Comparison of ENCODE assay signal across 25 cellular contexts in the genomic region with DNA sequence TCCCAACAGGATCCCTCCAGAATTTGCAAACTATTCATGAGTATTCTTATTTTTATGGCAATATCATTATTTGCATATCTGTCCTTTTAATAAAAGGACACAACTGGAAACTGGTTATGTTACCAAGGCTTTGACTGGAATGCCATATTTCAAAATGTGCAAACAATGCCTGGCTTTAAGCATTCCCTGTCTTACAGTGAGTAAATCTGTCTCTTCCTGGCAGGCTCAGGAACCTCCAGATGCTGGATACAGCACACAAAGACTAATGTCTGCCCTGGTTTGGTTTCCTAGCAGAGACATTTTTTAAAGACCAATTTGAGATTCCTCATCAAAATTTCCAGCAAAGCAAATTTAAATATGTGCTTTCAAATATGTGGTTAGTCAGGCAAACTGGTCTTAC. TPM values are rescaled to one million over a fixed set of nuclear protein-coding genes. Genes with fewer than 3 reads are reported as not detected.
DNase-seq lines count a peak whose midpoint lies in the region; ATAC-seq and TF ChIP-seq lines count a peak whose summit lies in the region.
"Had no signal": no experiment of that assay in that cellular context is flagged by ENCODE, and none has a peak within 500 bp of the region (broad histone marks: within the 10 kb centered on the region; RNA-seq: fewer than 3 reads in every experiment).

No MANE protein-coding gene starts in this region.

- peaks cover 15 to 47% of the 10 kb centered on the region in 2 donors for H3K36me3 Mint-ChIP-seq in stimulated activated naive B cell treated with anti-CD40 and anti-IgM and Interleukin-4, amounts not matched to agents 10 μg/mL and 1 μg/mL and 100 μg/mL, for 72 hours

- no peaks in the 10 kb centered on the region for H3K27me3 Mint-ChIP-seq in stimulated activated naive B cell treated with anti-CD40 and anti-IgM and Interleukin-4, amounts not matched to agents 10 μg/mL and 1 μg/mL and 100 μg/mL, for 72 hours

- 0 out of 2 replicates have a peak overlapping the region, but pooled peaks have one; percentile 5 for H3K27ac ChIP-seq in VCaP
- H3K27ac ChIP-seq: BLaER1 treated with 17β-estradiol and CSF1 and Interleukin-3, amounts not matched to agents 10 nM and 100 nM; tibial nerve had no signal

- in situ Hi-C loops in HAP-1 (cut with MboI; ENCODE audit: low sequenced_read_pairs), result no loop called here

- H3K4me1 ChIP-seq in HAP-1, result peaks cover 8% of the 10 kb centered on the region; the same call in 1 of the 2 replicates
- H3K4me1 ChIP-seq: BLaER1 treated with 17β-estradiol and CSF1 and Interleukin-3, amounts not matched to agents 10 nM and 100 nM had no signal

- peaks cover 0 to 2% of the 10 kb centered on the region in 2 donors for H3K4me1 Mint-ChIP-seq in stimulated activated naive B cell treated with anti-CD40 and anti-IgM and Interleukin-4, amounts not matched to agents 10 μg/mL and 1 μg/mL and 100 μg/mL, for 72 hours

- TF ChIP-seq CTCF in VCaP (conservative IDR thresholded peaks at IDR 0.05) (no peak), fibroblast of villous mesenchyme (IDR thresholded peaks at IDR 0.05; ENCODE audit: insufficient read depth, low read depth, low read length) (no peak)

- peaks cover 48% of the 10 kb centered on the region for H3K36me3 ChIP-seq in HAP-1 (replicated peaks)

- DNase-seq in HAP-1 (ENCODE audit: low spot score in 2 of 2) (peak; percentile 20 to 22), fibroblast of villous mesenchyme (ENCODE audit: low read depth) (peak; percentile 28), activated gamma-delta T cell (lab: John Stamatoyannopoulos, UW) (no peak), LoVo (ENCODE audit: low spot score) (no peak)
- no peak for DNase-seq in stimulated activated naive B cell treated with anti-CD40 and anti-IgM and Interleukin-4, amounts not matched to agents 10 μg/mL and 1 μg/mL and 100 μg/mL, for 72 hours
- DNase-seq: activated CD8-positive, alpha-beta memory T cell treated with anti-CD3 and anti-CD28 coated beads for 24 hours; activated T-cell treated with anti-CD3 and anti-CD28 coated beads, Interleukin-2, amount 50 U/mL, for 72 hours; cortex of kidney; glutamatergic neuron; HCEC 1CT; MM.1S; NCI-H1694; nucleus accumbens; stimulated activated naive CD4-positive, alpha-beta T cell treated with Interleukin-2 at 50 U/mL for 16 hours; T-helper 9 cell had no signal

- no peak overlapping the region for H3K4me3 Mint-ChIP-seq in stimulated activated naive B cell treated with anti-CD40 and anti-IgM and Interleukin-4, amounts not matched to agents 10 μg/mL and 1 μg/mL and 100 μg/mL, for 72 hours
- H3K4me3 Mint-ChIP-seq: activated T-cell treated with anti-CD3 and anti-CD28 coated beads, Interleukin-2, amount 50 U/mL, for 72 hours had no signal

- no peak for ATAC-seq in stimulated activated naive B cell treated with anti-CD40 and anti-IgM and Interleukin-4, amounts not matched to agents 10 μg/mL and 1 μg/mL and 100 μg/mL, for 72 hours (replicated peaks)
- ATAC-seq in GM19328 (IDR thresholded peaks at IDR 0.05; ENCODE audit: unreplicated experiment), result no peak
- ATAC-seq: activated CD4-positive, CD25-positive, alpha-beta regulatory T cell treated with anti-CD3 and anti-CD28 coated beads, Interleukin-2, amount 50 U/mL, for 24 hours; activated naive CD4-positive, alpha-beta T cell treated with anti-CD3 and anti-CD28 coated beads, Interleukin-2, amount 50 U/mL, for 72 hours; activated T-cell treated with anti-CD3 and anti-CD28 coated beads, Interleukin-2, amount 50 U/mL, for 72 hours; GM12878; left lobe of liver; Panc1; sciatic nerve had no signal

- H3K4me3 ChIP-seq in HAP-1 (no peak overlapping the region), fibroblast of villous mesenchyme (ENCODE audit: low read depth, low read length) (no peak overlapping the region)
- H3K4me3 ChIP-seq: BLaER1 treated with 17β-estradiol and CSF1 and Interleukin-3, amounts not matched to agents 10 nM and 100 nM; GM12878; tibial nerve had no signal

- H3K9me3 Mint-ChIP-seq in stimulated activated naive B cell treated with anti-CD40 and anti-IgM and Interleukin-4, amounts not matched to agents 10 μg/mL and 1 μg/mL and 100 μg/mL, for 72 hours, result peaks cover 0 to under 1% of the 10 kb centered on the region in 2 donors

- no peaks in the 10 kb centered on the region for H3K27me3 ChIP-seq in HAP-1 (ENCODE audit: low read depth)
- H3K27me3 ChIP-seq: BLaER1 treated with 17β-estradiol and CSF1 and Interleukin-3, amounts not matched to agents 10 nM and 100 nM; tibial nerve had no signal

- peak overlapping the region; percentile 14 for H3K27ac Mint-ChIP-seq in stimulated activated naive B cell treated with anti-CD40 and anti-IgM and Interleukin-4, amounts not matched to agents 10 μg/mL and 1 μg/mL and 100 μg/mL, for 72 hours
- H3K27ac Mint-ChIP-seq: activated T-cell treated with anti-CD3 and anti-CD28 coated beads, Interleukin-2, amount 50 U/mL, for 72 hours had no signal

- H3K9me3 ChIP-seq in HAP-1, result no peaks in the 10 kb centered on the region
- H3K9me3 ChIP-seq: tibial nerve had no signal

RNA-seq across cellular contexts. Expression of gene RNF216, which starts 31.4 kb away (rescaled TPM):
- total RNA-seq in fibroblast of villous mesenchyme, result 48.3 and 54.4 TPM in 2 replicates

Comparison
In these comparisons a context has a peak if more than half of its experiments do, and no peak if none do; other contexts are left out.
1. DNase-seq: peak in HAP-1 (2 of 2) and fibroblast of villous mesenchyme (single experiment); none in stimulated activated naive B cell treated with anti-CD40 and anti-IgM and Interleukin-4, amounts not matched to agents 10 μg/mL and 1 μg/mL and 100 μg/mL, for 72 hours (single experiment), activated gamma-delta T cell (single experiment) and LoVo (single experiment).